ENCODE assay signal across 12 cellular contexts in the genomic region with DNA sequence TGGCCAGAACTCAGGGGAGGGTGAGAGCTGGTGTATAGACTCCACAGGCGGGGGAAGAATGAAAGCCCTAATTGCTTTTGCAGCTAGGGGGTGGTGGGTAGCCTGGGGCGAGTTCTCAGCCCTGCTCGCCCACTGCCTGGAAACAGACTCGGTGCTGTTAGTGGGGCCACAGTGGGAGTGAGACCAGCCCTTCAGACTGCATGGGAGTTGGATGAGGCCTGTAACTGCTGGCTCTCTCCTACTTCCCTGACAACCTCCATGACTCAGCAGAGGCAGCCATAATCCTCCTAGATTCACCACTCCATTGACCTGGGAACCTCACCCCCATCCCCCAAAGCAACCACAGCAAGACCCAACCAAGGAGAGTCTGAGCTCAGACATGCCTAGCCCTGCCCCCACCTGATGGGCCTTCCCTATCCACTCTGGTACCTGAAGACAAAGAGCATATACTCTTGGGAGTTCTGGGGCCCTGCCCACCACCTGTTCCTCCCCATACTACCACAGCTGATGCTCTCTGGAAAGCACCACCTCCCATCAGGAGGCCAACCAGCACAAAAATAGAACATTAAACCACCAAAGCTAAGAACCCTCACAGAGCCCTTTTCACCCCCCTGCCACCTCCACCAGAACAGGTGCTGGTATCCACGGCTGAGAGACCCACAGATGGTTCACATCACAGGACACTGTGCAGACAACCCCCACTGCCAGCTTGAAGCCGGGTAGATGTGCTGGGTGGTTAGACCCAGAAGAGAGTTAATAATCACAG.
DNase-seq lines count a peak whose midpoint lies in the region; ATAC-seq and TF ChIP-seq lines count a peak whose summit lies in the region.
"Had no signal": no experiment of that assay in that cellular context is flagged by ENCODE, and none has a peak within 500 bp of the region (broad histone marks: within the 10 kb centered on the region; RNA-seq: fewer than 3 reads in every experiment).

No MANE protein-coding gene starts in this region.

- H3K4me1 ChIP-seq in BLaER1 treated with 17β-estradiol and CSF1 and Interleukin-3, amounts not matched to agents 10 nM and 100 nM = peaks cover 3 to 80% (median 67%) of the 10 kb centered on the region in 10 experiments
- no peaks in the 10 kb centered on the region for H3K4me1 ChIP-seq in vagina
- H3K4me1 ChIP-seq: upper lobe of right lung had no signal

- H3K27ac Mint-ChIP-seq in T-helper 17 cell = peak overlapping the region; percentile 17

- intact Hi-C loops in vagina (cut with DNase I) = no loop called here

- no peak for TF ChIP-seq POLR2A in vagina (IDR thresholded peaks at IDR 0.05)

- peaks cover 0 to 16% (median 11%) of the 10 kb centered on the region in 11 experiments; a peak in 10 of 22 replicates for H3K9me3 ChIP-seq in BLaER1 treated with 17β-estradiol and CSF1 and Interleukin-3, amounts not matched to agents 10 nM and 100 nM (replicated peaks in 1 of 11)
- H3K9me3 ChIP-seq in T-helper 17 cell (ENCODE audit: control insufficient read depth, low read length, poor library complexity, severe bottlenecking) (no peaks in the 10 kb centered on the region), vagina (no peaks in the 10 kb centered on the region)
- H3K9me3 ChIP-seq: upper lobe of right lung had no signal

- H3K36me3 Mint-ChIP-seq in T-helper 17 cell (ENCODE audit: low read depth) = peaks cover 3% of the 10 kb centered on the region

- peaks cover 0 to 16% (median 0%) of the 10 kb centered on the region in 11 experiments; a peak in 5 of 22 replicates for H4K20me1 ChIP-seq in BLaER1 treated with 17β-estradiol and CSF1 and Interleukin-3, amounts not matched to agents 10 nM and 100 nM

- DNase-seq in T-helper 17 cell (no peak), coronary artery (ENCODE audit: low spot score) (no peak), vagina (ENCODE audit: extremely low spot score in 2 of 2) (no peak), globus pallidus (ENCODE audit: low spot score) (no peak)
- no peak for DNase-seq in activated CD8-positive, alpha-beta memory T cell treated with anti-CD3 and anti-CD28 coated beads, Interleukin-2, amount 50 U/mL, for 48 hours
- DNase-seq: amniotic stem cell, left cardiac atrium, spleen, upper lobe of right lung had no signal

- 0 out of 22 replicates have a peak overlapping the region, but pooled peaks of 1 of the 11 experiments have one; percentile 25 for H3K9ac ChIP-seq in BLaER1 treated with 17β-estradiol and CSF1 and Interleukin-3, amounts not matched to agents 10 nM and 100 nM

- H3K27me3 Mint-ChIP-seq in T-helper 17 cell = no peaks in the 10 kb centered on the region

- H3K27ac ChIP-seq in BLaER1 treated with 17β-estradiol and CSF1 and Interleukin-3, amounts not matched to agents 10 nM and 100 nM = peak overlapping the region in 4 of 11 experiments; percentile 22 to 67 (median 54); a peak in 7 of 22 replicates
- no peak overlapping the region for H3K27ac ChIP-seq in coronary artery
- no peak overlapping the region for H3K27ac ChIP-seq in vagina
- H3K27ac ChIP-seq: spleen, upper lobe of right lung had no signal

- H3K4me3 ChIP-seq in BLaER1 treated with 17β-estradiol and CSF1 and Interleukin-3, amounts not matched to agents 10 nM and 100 nM = no peak overlapping the region
- H3K4me3 ChIP-seq in coronary artery (no peak overlapping the region), vagina (no peak overlapping the region)
- H3K4me3 ChIP-seq: spleen, upper lobe of right lung had no signal

- H3K4me3 Mint-ChIP-seq in T-helper 17 cell = no peak overlapping the region

- ATAC-seq in GM19397 (IDR thresholded peaks at IDR 0.05; ENCODE audit: unreplicated experiment) = peak; percentile 59
- peak; percentile 64 for ATAC-seq in HG03460 (IDR thresholded peaks at IDR 0.05; ENCODE audit: unreplicated experiment)
- ATAC-seq in T-helper 17 cell = no peak
- ATAC-seq: left cardiac atrium, upper lobe of right lung had no signal

- peaks cover 5% of the 10 kb centered on the region for H3K4me1 Mint-ChIP-seq in T-helper 17 cell

- no peak for TF ChIP-seq CTCF in coronary artery (IDR thresholded peaks at IDR 0.05)
- TF ChIP-seq CTCF in vagina (IDR thresholded peaks at IDR 0.05) = no peak

- H3K27me3 ChIP-seq in BLaER1 treated with 17β-estradiol and CSF1 and Interleukin-3, amounts not matched to agents 10 nM and 100 nM = peaks cover 0 to 18% (median 0%) of the 10 kb centered on the region in 11 experiments; a peak in 3 of 22 replicates
- H3K27me3 ChIP-seq in vagina = no peaks in the 10 kb centered on the region
- H3K27me3 ChIP-seq: spleen, upper lobe of right lung had no signal

- peak overlapping the region in 9 of 11 experiments; percentile 33 to 76 (median 58); a peak in 18 of 22 replicates for H3K4me2 ChIP-seq in BLaER1 treated with 17β-estradiol and CSF1 and Interleukin-3, amounts not matched to agents 10 nM and 100 nM

- H3K36me3 ChIP-seq in BLaER1 treated with 17β-estradiol and CSF1 and Interleukin-3, amounts not matched to agents 10 nM and 100 nM = peaks cover 0 to 4% (median 0%) of the 10 kb centered on the region in 11 experiments; a peak in 1 of 22 replicates
- H3K36me3 ChIP-seq in vagina = no peaks in the 10 kb centered on the region
- H3K36me3 ChIP-seq: upper lobe of right lung had no signal
